Comparison of ENCODE assay signal across 24 cellular contexts in the genomic region with DNA sequence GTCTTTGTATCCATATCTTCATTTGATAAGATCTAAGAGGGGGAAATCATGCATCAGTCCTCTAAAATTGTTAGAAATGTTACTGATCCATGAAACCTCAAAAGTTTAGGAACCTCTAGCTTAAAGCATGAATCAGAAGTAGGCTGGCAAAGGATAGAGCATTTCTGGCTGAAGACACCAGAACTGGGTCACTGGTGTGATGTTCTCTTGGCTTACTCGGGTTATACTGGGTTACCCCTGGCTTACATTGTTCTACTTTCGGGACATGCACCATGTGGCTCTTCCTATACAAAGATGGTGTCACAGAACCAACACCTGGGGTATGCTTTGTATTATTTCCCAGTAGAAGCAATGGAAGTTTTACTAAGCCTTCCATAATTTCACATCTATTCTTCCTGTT.
"Had no signal": no experiment of that assay in that cellular context is flagged by ENCODE, and none has a peak within 500 bp of the region (broad histone marks: within the 10 kb centered on the region; RNA-seq: fewer than 3 reads in every experiment).

No MANE protein-coding gene starts in this region.

- H3K27ac ChIP-seq: colonic mucosa, coronary artery, dorsolateral prefrontal cortex, epithelial cell of prostate, esophagus muscularis mucosa, esophagus squamous epithelium, foreskin keratinocyte, gastroesophageal sphincter, heart left ventricle, heart right ventricle had no signal

- DNase-seq: colonic mucosa; cortex of kidney; dermis blood vessel endothelial cell; dorsolateral prefrontal cortex; effector CD4-positive, alpha-beta T cell; effector CD8-positive, alpha-beta T cell; effector memory CD4-positive, alpha-beta T cell; effector memory CD8-positive, alpha-beta T cell; endodermal cell; erythroblast; esophagus squamous epithelium; foreskin fibroblast; foreskin keratinocyte; foreskin melanocyte; glutamatergic neuron; head of caudate nucleus; heart left ventricle; heart right ventricle had no signal

- H3K27ac Mint-ChIP-seq: dendritic cell treated with granulocyte-macrophage colony-stimulating factor and Interleukin-4, amounts not matched to agents 40 ng/mL and 50 ng/mL, for 4 days; effector memory CD8-positive, alpha-beta T cell; endodermal cell had no signal

- ATAC-seq: effector memory CD8-positive, alpha-beta T cell; esophagus mucosa; foreskin keratinocyte; gastroesophageal sphincter; heart left ventricle; heart right ventricle had no signal

- H3K4me3 ChIP-seq: colonic mucosa, coronary artery, dorsolateral prefrontal cortex, esophagus muscularis mucosa, esophagus squamous epithelium, gastroesophageal sphincter, heart left ventricle, heart right ventricle had no signal

- H3K27me3 ChIP-seq: colonic mucosa, esophagus muscularis mucosa, esophagus squamous epithelium, gastroesophageal sphincter, heart left ventricle, heart right ventricle had no signal

- H3K4me1 Mint-ChIP-seq: endodermal cell had no signal

- H3K9me3 Mint-ChIP-seq: dendritic cell treated with granulocyte-macrophage colony-stimulating factor and Interleukin-4, amounts not matched to agents 40 ng/mL and 50 ng/mL, for 4 days had no signal

- H3K4me3 Mint-ChIP-seq: dendritic cell treated with granulocyte-macrophage colony-stimulating factor and Interleukin-4, amounts not matched to agents 40 ng/mL and 50 ng/mL, for 4 days; effector memory CD8-positive, alpha-beta T cell; endodermal cell had no signal

- H3K9me3 ChIP-seq: colonic mucosa, esophagus muscularis mucosa, esophagus squamous epithelium, gastroesophageal sphincter, heart left ventricle, heart right ventricle had no signal

- H3K4me1 ChIP-seq: colonic mucosa, esophagus squamous epithelium, foreskin keratinocyte, gastroesophageal sphincter, heart left ventricle, heart right ventricle had no signal

- H3K36me3 ChIP-seq: colonic mucosa, esophagus muscularis mucosa, esophagus squamous epithelium, gastroesophageal sphincter, heart left ventricle, heart right ventricle had no signal

- H3K27me3 Mint-ChIP-seq: effector memory CD8-positive, alpha-beta T cell had no signal
